23 cellular contexts compared by ENCODE assay signal in genomic region chr4:184954482-184954881, GRCh38.
DNase-seq lines count a peak whose midpoint lies in the region; TF ChIP-seq lines count a peak whose summit lies in the region.
"Had no signal": no experiment of that assay in that cellular context is flagged by ENCODE, and none has a peak within 500 bp of the region (broad histone marks: within the 10 kb centered on the region; RNA-seq: fewer than 3 reads in every experiment).

No MANE protein-coding gene starts in this region.

- no peak overlapping the region for H3K4me3 Mint-ChIP-seq in osteocyte (ENCODE audit: unreplicated experiment)
- H3K4me3 Mint-ChIP-seq: CD4-positive, CD25-positive, alpha-beta regulatory T cell; CD8-positive, alpha-beta T cell; HFFc6 had no signal

- peak overlapping the region in 7 of 10 experiments; percentile 5 to 50 (median 39); a peak in 12 of 20 replicates for H3K4me3 ChIP-seq in BLaER1 treated with 17β-estradiol and CSF1 and Interleukin-3, amounts not matched to agents 10 nM and 100 nM
- H3K4me3 ChIP-seq: A549, GM12878, HAP-1 had no signal

- H3K36me3 Mint-ChIP-seq in osteocyte (ENCODE audit: unreplicated experiment), result no peaks in the 10 kb centered on the region
- H3K36me3 Mint-ChIP-seq: CD4-positive, CD25-positive, alpha-beta regulatory T cell; CD8-positive, alpha-beta T cell had no signal

- H3K4me2 ChIP-seq in BLaER1 treated with 17β-estradiol and CSF1 and Interleukin-3, amounts not matched to agents 10 nM and 100 nM, result peak overlapping the region; percentile 59 to 97 (median 87)
- H3K4me2 ChIP-seq: A549 had no signal

- peak overlapping the region in 7 of 11 experiments; percentile 18 to 85 (median 80); a peak in 12 of 22 replicates for H3K27ac ChIP-seq in BLaER1 treated with 17β-estradiol and CSF1 and Interleukin-3, amounts not matched to agents 10 nM and 100 nM
- H3K27ac ChIP-seq: A549, C4-2B had no signal

- H3K4me1 ChIP-seq in BLaER1 treated with 17β-estradiol and CSF1 and Interleukin-3, amounts not matched to agents 10 nM and 100 nM, result peaks cover 53 to 80% (median 69%) of the 10 kb centered on the region in 10 experiments
- H3K4me1 ChIP-seq: A549, BE2C, Caco-2, HAP-1 had no signal

- H3K27me3 Mint-ChIP-seq in osteocyte (ENCODE audit: unreplicated experiment), result peaks cover 5% of the 10 kb centered on the region

- no peak for TF ChIP-seq CTCF in osteocyte (IDR thresholded peaks at IDR 0.05)

- H3K36me3 ChIP-seq in BLaER1 treated with 17β-estradiol and CSF1 and Interleukin-3, amounts not matched to agents 10 nM and 100 nM, result no peaks in the 10 kb centered on the region
- H3K36me3 ChIP-seq: BE2C, HAP-1 had no signal

- H3K27me3 ChIP-seq in BLaER1 treated with 17β-estradiol and CSF1 and Interleukin-3, amounts not matched to agents 10 nM and 100 nM, result peaks cover 0 to 9% (median 0%) of the 10 kb centered on the region in 11 experiments; a peak in 1 of 22 replicates
- H3K27me3 ChIP-seq: BE2C had no signal

- H3K9ac ChIP-seq in BLaER1 treated with 17β-estradiol and CSF1 and Interleukin-3, amounts not matched to agents 10 nM and 100 nM, result peak overlapping the region in 7 of 11 experiments; percentile 26 to 76 (median 70); a peak in 12 of 22 replicates

- DNase-seq in mesenteric fat pad (ENCODE audit: low spot score), result peak; percentile 41
- peak; percentile 44 for DNase-seq in osteocyte (ENCODE audit: extremely low spot score, unreplicated experiment)
- no peak for DNase-seq in NCI-H748 treated with DMSO at 0.1 percent for 48 hours (lab: John Stamatoyannopoulos, UW)
- DNase-seq in DMS79 (lab: John Stamatoyannopoulos, UW), result no peak
- no peak for DNase-seq in NCI-H187 treated with DMSO at 0.1 percent for 48 hours (lab: John Stamatoyannopoulos, UW)
- no peak for DNase-seq in NCI-H146 treated with DMSO at 0.1 percent for 48 hours (lab: John Stamatoyannopoulos, UW; ENCODE audit: unreplicated experiment)
- DNase-seq: 8988T; ACHN; AML-193; BE2C; Caco-2; CD4-positive, CD25-positive, alpha-beta regulatory T cell; CD8-positive, alpha-beta T cell; DMS153; EL; GDM1; GOT3; HFFc6 had no signal

- H4K20me1 ChIP-seq in BLaER1 treated with 17β-estradiol and CSF1 and Interleukin-3, amounts not matched to agents 10 nM and 100 nM, result no peaks in the 10 kb centered on the region

- no peaks in the 10 kb centered on the region for H3K9me3 Mint-ChIP-seq in osteocyte (ENCODE audit: unreplicated experiment)
- H3K9me3 Mint-ChIP-seq: CD8-positive, alpha-beta T cell; HFFc6 had no signal

- no peaks in the 10 kb centered on the region for H3K9me3 ChIP-seq in BLaER1 treated with 17β-estradiol and CSF1 and Interleukin-3, amounts not matched to agents 10 nM and 100 nM (replicated peaks in 1 of 11)
- H3K9me3 ChIP-seq: A549, BE2C, Caco-2, HAP-1 had no signal

- no peak overlapping the region for H3K27ac Mint-ChIP-seq in osteocyte (ENCODE audit: unreplicated experiment)
- H3K27ac Mint-ChIP-seq: CD4-positive, CD25-positive, alpha-beta regulatory T cell; CD8-positive, alpha-beta T cell; HFFc6 had no signal

- no peaks in the 10 kb centered on the region for H3K4me1 Mint-ChIP-seq in osteocyte (ENCODE audit: unreplicated experiment)

Comparison
In these comparisons a context has a peak if more than half of its experiments do, and no peak if none do; other contexts are left out.
1. DNase-seq: peak in mesenteric fat pad (single experiment) and osteocyte (single experiment); none in NCI-H748 treated with DMSO at 0.1 percent for 48 hours (single experiment), DMS79 (single experiment), NCI-H187 treated with DMSO at 0.1 percent for 48 hours (single experiment) and NCI-H146 treated with DMSO at 0.1 percent for 48 hours (single experiment).